Comparison of ENCODE assay signal across 7 cellular contexts in genomic region chr1:167216809-167217208, GRCh38.
"Had no signal": no experiment of that assay in that cellular context is flagged by ENCODE, and none has a peak within 500 bp of the region (broad histone marks: within the 10 kb centered on the region; RNA-seq: fewer than 3 reads in every experiment).

No MANE protein-coding gene starts in this region.

- H2AFZ ChIP-seq: GM23338 had no signal

- H3K4me3 ChIP-seq: GM23338 had no signal

- DNase-seq: H9, HCEC 1CT, KG1 had no signal

- H3K4me2 ChIP-seq: GM23338 had no signal

- FAIRE-seq: H1, H54, HepG2 had no signal

- ATAC-seq: GM23338, HepG2 had no signal
